ENCODE assay signal across 8 cellular contexts in genomic region chr1:200668514-200669313, GRCh38. TPM values are rescaled to one million over a fixed set of nuclear protein-coding genes. Genes with fewer than 3 reads are reported as not detected.
A peak's percentile ranks its signal among the peaks of the same experiment; 100 is the strongest.
DNase-seq lines count a peak whose midpoint lies in the region; ATAC-seq and TF ChIP-seq lines count a peak whose summit lies in the region.

No MANE protein-coding gene starts in this region.

- H3K4me1 ChIP-seq in SJCRH30 = peaks cover 2% of the 10 kb centered on the region; the same call in 1 of the 2 replicates

- no peak for TF ChIP-seq CTCF in GM12875 (IDR thresholded peaks at IDR 0.05; ENCODE audit: borderline replicate concordance, insufficient read depth, low read depth, low read length)
- TF ChIP-seq CTCF in fibroblast of mammary gland (conservative IDR thresholded peaks at IDR 0.05; ENCODE audit: control insufficient read depth, insufficient read depth, low read depth, low read length) = no peak
- TF ChIP-seq CTCF in retinal pigment epithelial cell (conservative IDR thresholded peaks at IDR 0.05; ENCODE audit: low read depth, low read length) = no peak

- H3K27ac ChIP-seq in SJCRH30 = peak overlapping the region; percentile 96

- no peaks in the 10 kb centered on the region for H3K9me3 ChIP-seq in SJCRH30 (replicated peaks)

- no peaks in the 10 kb centered on the region for H3K27me3 ChIP-seq in SJCRH30

- DNase-seq in SJCRH30 (peak in 1 of 2 experiments; percentile 2), fibroblast of mammary gland (ENCODE audit: low read depth) (no peak), retinal pigment epithelial cell (ENCODE audit: low read depth) (no peak), NOMO-1 treated with dmso at 0.1 percent for 144 hours (lab: John Stamatoyannopoulos, UW; ENCODE audit: unreplicated experiment) (no peak), OCI-M2 (lab: John Stamatoyannopoulos, UW; ENCODE audit: unreplicated experiment) (no peak), NCI-H1436 (lab: John Stamatoyannopoulos, UW) (no peak)

- H3K36me3 ChIP-seq in SJCRH30 = no peaks in the 10 kb centered on the region

- peak overlapping the region; percentile 99 for H3K4me3 ChIP-seq in GM12875 (ENCODE audit: low read depth, low read length)
- H3K4me3 ChIP-seq in SJCRH30 = peak overlapping the region; percentile 78
- H3K4me3 ChIP-seq in fibroblast of mammary gland (ENCODE audit: control insufficient read depth, low read depth, low read length) = peak overlapping the region; percentile 60
- H3K4me3 ChIP-seq in retinal pigment epithelial cell (ENCODE audit: low read length) = peak overlapping the region; percentile 75

- no peak for ATAC-seq in HG02870 (IDR thresholded peaks at IDR 0.05; ENCODE audit: unreplicated experiment)

RNA-seq across cellular contexts. Expression of gene DDX59, which starts 1.0 kb away (rescaled TPM):
- 9.6 and 11.2 TPM in 2 replicates for total RNA-seq in SJCRH30 (2014; rRNA removed; shearing (Covaris generic))

RNA-seq across cellular contexts. Expression of gene KIF14, which starts 48.2 kb away (rescaled TPM):
- 19.0 and 21.0 TPM in 2 replicates for total RNA-seq in SJCRH30 (2014; rRNA removed; shearing (Covaris generic))
